ENCODE assay signal across 18 cellular contexts in genomic region chr1:198123146-198123545, GRCh38. TPM values are rescaled to one million over a fixed set of nuclear protein-coding genes. Genes with fewer than 3 reads are reported as not detected.
DNase-seq lines count a peak whose midpoint lies in the region; ATAC-seq and TF ChIP-seq lines count a peak whose summit lies in the region.
"Had no signal": no experiment of that assay in that cellular context is flagged by ENCODE, and none has a peak within 500 bp of the region (broad histone marks: within the 10 kb centered on the region; RNA-seq: fewer than 3 reads in every experiment).

No MANE protein-coding gene starts in this region.

- ATAC-seq in esophagus mucosa, result no peak
- ATAC-seq: HCT116, Right ventricle myocardium inferior had no signal

- H3K4me3 Mint-ChIP-seq in chondrocyte (ENCODE audit: unreplicated experiment), result peak overlapping the region; percentile 36
- H3K4me3 Mint-ChIP-seq in activated naive CD4-positive, alpha-beta T cell treated with anti-CD3 and anti-CD28 coated beads, Interleukin-2, amount 10 ng/mL, durations not matched to agents 7 days and 5 days, result no peak overlapping the region
- H3K4me3 Mint-ChIP-seq: central memory CD8-positive, alpha-beta T cell had no signal

- TF ChIP-seq CTCF in chondrocyte (IDR thresholded peaks at IDR 0.05), result no peak

- no peaks in the 10 kb centered on the region for H3K36me3 Mint-ChIP-seq in chondrocyte (ENCODE audit: low read depth)
- no peaks in the 10 kb centered on the region for H3K36me3 Mint-ChIP-seq in activated naive CD4-positive, alpha-beta T cell treated with anti-CD3 and anti-CD28 coated beads, Interleukin-2, amount 10 ng/mL, durations not matched to agents 7 days and 5 days

- no peaks in the 10 kb centered on the region for H3K9me3 Mint-ChIP-seq in chondrocyte (ENCODE audit: low read depth)
- no peaks in the 10 kb centered on the region for H3K9me3 Mint-ChIP-seq in activated naive CD4-positive, alpha-beta T cell treated with anti-CD3 and anti-CD28 coated beads, Interleukin-2, amount 10 ng/mL, durations not matched to agents 7 days and 5 days
- H3K9me3 Mint-ChIP-seq: central memory CD8-positive, alpha-beta T cell had no signal

- peak overlapping the region; percentile 88 for H3K27ac Mint-ChIP-seq in chondrocyte (ENCODE audit: unreplicated experiment)
- H3K27ac Mint-ChIP-seq in activated naive CD4-positive, alpha-beta T cell treated with anti-CD3 and anti-CD28 coated beads, Interleukin-2, amount 10 ng/mL, durations not matched to agents 7 days and 5 days, result no peak overlapping the region

- H3K4me1 Mint-ChIP-seq in chondrocyte (ENCODE audit: low read depth), result peaks cover 47% of the 10 kb centered on the region
- H3K4me1 Mint-ChIP-seq in activated naive CD4-positive, alpha-beta T cell treated with anti-CD3 and anti-CD28 coated beads, Interleukin-2, amount 10 ng/mL, durations not matched to agents 7 days and 5 days, result no peaks in the 10 kb centered on the region
- H3K4me1 Mint-ChIP-seq: central memory CD8-positive, alpha-beta T cell had no signal

- no peaks in the 10 kb centered on the region for H3K27me3 Mint-ChIP-seq in chondrocyte (ENCODE audit: low read depth)
- H3K27me3 Mint-ChIP-seq in activated naive CD4-positive, alpha-beta T cell treated with anti-CD3 and anti-CD28 coated beads, Interleukin-2, amount 10 ng/mL, durations not matched to agents 7 days and 5 days, result peaks cover 8% of the 10 kb centered on the region
- H3K27me3 Mint-ChIP-seq: central memory CD8-positive, alpha-beta T cell had no signal

- CTCF ChIA-PET in activated naive CD4-positive, alpha-beta T cell treated with anti-CD3 and anti-CD28 coated beads, Interleukin-2, amount 10 ng/mL, durations not matched to agents 7 days and 5 days (lab: Charles Lee), result no interaction called here

- DNase-seq in AG08396 (ENCODE audit: low spot score) (peak; percentile 8), NCI-H226 (peak; percentile 66), chondrocyte (ENCODE audit: low spot score) (no peak), kidney tubule cell (ENCODE audit: low spot score) (peak; percentile 6), NK-92 (lab: John Stamatoyannopoulos, UW; ENCODE audit: unreplicated experiment) (no peak), DMS79 treated with DMSO at 0.1 percent for 48 hours (lab: John Stamatoyannopoulos, UW) (no peak)
- DNase-seq in activated naive CD4-positive, alpha-beta T cell treated with anti-CD3 and anti-CD28 coated beads, Interleukin-2, amount 10 ng/mL, durations not matched to agents 7 days and 5 days, result no peak
- DNase-seq: activated naive CD4-positive, alpha-beta T cell treated with anti-CD3 and anti-CD28 coated beads, Interleukin-2, amount 50 U/mL, for 16 hours; AML-193; hippocampal formation; NCI-H1105 treated with DMSO at 0.1 percent for 48 hours; NCI-H2171 treated with DMSO at 0.1 percent for 48 hours; posterior cingulate gyrus; T-helper 2 cell had no signal

RNA-seq across cellular contexts. Expression of gene NEK7, which starts 33.7 kb away (rescaled TPM):
- total RNA-seq in chondrocyte, result 58.3 to 73.0 TPM (median 62.7 TPM) in 3 replicates
- total RNA-seq in esophagus mucosa, result 29.9 TPM

Comparison
In these comparisons a context has a peak if more than half of its experiments do, and no peak if none do; other contexts are left out.
1. DNase-seq: peak in AG08396 (single experiment), NCI-H226 (single experiment) and kidney tubule cell (single experiment); none in chondrocyte (single experiment), NK-92 (single experiment), DMS79 treated with DMSO at 0.1 percent for 48 hours (single experiment) and activated naive CD4-positive, alpha-beta T cell treated with anti-CD3 and anti-CD28 coated beads, Interleukin-2, amount 10 ng/mL, durations not matched to agents 7 days and 5 days (single experiment).